Comparison of ENCODE assay signal across 29 cellular contexts in the genomic region with DNA sequence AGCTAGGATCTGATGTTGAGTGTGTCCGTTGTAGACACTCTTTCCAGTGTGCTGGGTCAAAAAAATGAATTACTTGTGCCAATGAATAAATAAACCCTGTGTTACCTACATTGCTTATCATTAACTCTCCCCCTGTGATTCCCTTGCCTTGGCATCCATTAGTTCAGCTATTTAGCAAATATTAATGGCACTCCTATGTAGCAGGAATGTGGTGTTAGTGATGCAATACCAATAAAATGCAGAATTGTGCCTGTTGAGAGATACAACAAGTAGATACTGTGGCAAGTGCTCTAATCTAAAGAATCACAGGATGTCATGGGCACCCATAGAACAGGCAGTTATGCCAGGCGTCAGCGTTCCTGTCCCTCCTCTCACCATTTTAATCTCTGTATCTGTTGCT.
"Had no signal": no experiment of that assay in that cellular context is flagged by ENCODE, and none has a peak within 500 bp of the region (broad histone marks: within the 10 kb centered on the region; RNA-seq: fewer than 3 reads in every experiment).

No MANE protein-coding gene starts in this region.

- H3K36me3 ChIP-seq: adrenal gland, brain microvascular endothelial cell, cardiac muscle cell, SJCRH30 had no signal

- H3K4me3 ChIP-seq: adrenal gland, cardiac muscle cell, SJCRH30, SK-N-MC had no signal

- H3K9ac ChIP-seq: KMS-11 had no signal

- H3K27me3 ChIP-seq: brain microvascular endothelial cell, cardiac muscle cell, SJCRH30 had no signal

- H3K4me1 ChIP-seq: adrenal gland, SJCRH30 had no signal

- H3K9me3 ChIP-seq: adrenal gland, SJCRH30 had no signal

- H3K27ac ChIP-seq: adrenal gland, brain microvascular endothelial cell, cardiac muscle cell, KMS-11, SJCRH30, SK-N-MC had no signal

- ATAC-seq: activated CD8-positive, alpha-beta T cell treated with anti-CD3 and anti-CD28 coated beads for 36 hours; activated naive CD4-positive, alpha-beta T cell treated with anti-CD3 and anti-CD28 coated beads, Interleukin-2, amount 50 U/mL, for 72 hours; Panc1 had no signal

- DNase-seq: activated CD4-positive, alpha-beta T cell treated with anti-CD3 and anti-CD28 coated beads, Interleukin-2, amount 10 ng/mL, durations not matched to agents 24 days and 14 days; activated CD4-positive, alpha-beta T cell treated with anti-CD3 and anti-CD28 coated beads, Interleukin-2, amount 50 U/mL, for 4 hours; activated CD8-positive, alpha-beta T cell treated with anti-CD3 and anti-CD28 coated beads for 36 hours; activated gamma-delta T cell; activated naive CD4-positive, alpha-beta T cell treated with anti-CD3 and anti-CD28 coated beads for 36 hours; activated T-cell treated with anti-CD3 and anti-CD28 coated beads, Interleukin-2, amount 50 U/mL, for 24 hours; brain microvascular endothelial cell; MM.1S; MV-4-11; NCI-H1092; NCI-H1417; NCI-H146; NCI-H187; NCI-H2029 treated with DMSO at 0.1 percent for 48 hours; NCI-H2107; NCI-H2171; NCI-H226; NCI-H446 treated with DMSO at 0.1 percent for 48 hours; NCI-H524; NCI-H69; NCI-H82; SHP77; SJCRH30 had no signal

- H3K4me2 ChIP-seq: KMS-11 had no signal
